8 cellular contexts compared by ENCODE assay signal in the genomic region with DNA sequence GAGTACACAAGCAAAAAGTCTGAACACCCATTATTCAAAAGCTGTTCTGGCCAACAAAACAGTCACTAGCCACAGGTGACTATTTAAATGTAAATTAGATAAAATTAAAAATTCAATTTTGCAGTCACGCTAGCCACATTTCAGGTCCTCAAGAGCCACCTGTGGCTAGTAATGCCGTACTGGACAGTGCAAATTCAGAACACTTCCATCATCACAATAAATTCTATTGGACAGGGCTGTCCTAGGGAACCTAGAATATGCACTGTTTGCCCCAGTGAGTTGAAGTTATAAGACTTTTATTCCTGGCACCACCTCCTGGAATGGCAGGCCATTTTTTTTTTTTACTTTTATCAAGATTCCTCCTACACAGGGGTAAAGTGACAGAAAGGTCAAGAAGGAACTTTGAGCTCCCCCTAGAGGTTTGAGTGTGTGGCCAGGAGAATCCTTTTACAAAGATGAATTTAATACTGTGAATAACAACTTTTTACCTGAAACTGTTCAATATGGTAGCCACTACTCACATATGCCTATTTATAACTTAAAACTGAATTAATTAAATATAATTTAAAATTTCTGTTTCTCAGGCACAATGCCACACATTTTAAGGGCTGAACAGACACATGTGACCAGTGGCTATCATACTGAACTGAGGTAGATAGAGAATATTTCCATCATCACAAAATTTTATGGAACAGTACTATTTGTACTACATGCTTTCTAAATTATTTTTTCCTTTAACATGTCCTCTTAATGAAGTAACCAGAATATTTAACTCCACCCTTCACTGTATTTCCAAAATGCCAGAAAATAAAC.
DNase-seq lines count a peak whose midpoint lies in the region; ATAC-seq and TF ChIP-seq lines count a peak whose summit lies in the region.

No MANE protein-coding gene starts in this region.

- peak; percentile 60 for ATAC-seq in HG02870 (IDR thresholded peaks at IDR 0.05; ENCODE audit: unreplicated experiment)

- H3K27me3 ChIP-seq in brain microvascular endothelial cell (replicated peaks) = no peaks in the 10 kb centered on the region

- TF ChIP-seq CTCF in AG09309 (IDR thresholded peaks at IDR 0.05; ENCODE audit: control insufficient read depth, insufficient read depth, low read depth, low read length, missing control alignments) (peak; percentile 66), GM10266 (IDR thresholded peaks at IDR 0.05; ENCODE audit: control insufficient read depth, insufficient read depth, low read depth, missing control alignments) (peak; percentile 69), brain microvascular endothelial cell (IDR thresholded peaks at IDR 0.05; ENCODE audit: low read depth, low read length, missing control alignments) (peak; percentile 79)

- H3K27ac ChIP-seq in brain microvascular endothelial cell = no peak overlapping the region

- H3K4me3 ChIP-seq in AG09309 (ENCODE audit: control insufficient read depth, low read depth, low read length) = no peak overlapping the region
- no peak overlapping the region for H3K4me3 ChIP-seq in brain microvascular endothelial cell (ENCODE audit: low read depth, low read length)

- DNase-seq in AG09309 (ENCODE audit: low read depth) (no peak), GM10266 (ENCODE audit: extremely low spot score) (peak; percentile 52), NCI-H526 (lab: John Stamatoyannopoulos, UW) (peak; percentile 63 to 87), brain microvascular endothelial cell (no peak), left kidney (ENCODE audit: low read depth, low spot score) (peak; percentile 78), NCI-H2107 treated with DMSO at 0.1 percent for 48 hours (lab: John Stamatoyannopoulos, UW; ENCODE audit: unreplicated experiment) (no peak)
- no peak for DNase-seq in stimulated activated CD4-positive, alpha-beta T cell treated with anti-CD3 and anti-CD28 coated beads, Interleukin-1b, Interleukin-23, amount 100 ng/mL, for 48 hours

- no peaks in the 10 kb centered on the region for H3K36me3 ChIP-seq in brain microvascular endothelial cell (replicated peaks)

- in situ Hi-C loops in brain microvascular endothelial cell (cut with HindIII; ENCODE audit: low pct_ligation_motif_present, low sequenced_read_pairs) = no loop called here

Comparison
In these comparisons a context has a peak if more than half of its experiments do, and no peak if none do; other contexts are left out.
1. DNase-seq: peak in GM10266 (single experiment), NCI-H526 (2 of 2) and left kidney (single experiment); none in AG09309 (single experiment), brain microvascular endothelial cell (single experiment), NCI-H2107 treated with DMSO at 0.1 percent for 48 hours (single experiment) and stimulated activated CD4-positive, alpha-beta T cell treated with anti-CD3 and anti-CD28 coated beads, Interleukin-1b, Interleukin-23, amount 100 ng/mL, for 48 hours (single experiment).
2. Peak in every context shown above with its lines, with median percentiles within 50 percentile points of each other: CTCF ChIP-seq.